ENCODE assay signal across 31 cellular contexts in genomic region chr20:63210011-63210605, GRCh38. TPM values are rescaled to one million over a fixed set of nuclear protein-coding genes. Genes with fewer than 3 reads are reported as not detected.
DNase-seq lines count a peak whose midpoint lies in the region; ATAC-seq, FAIRE-seq and TF ChIP-seq lines count a peak whose summit lies in the region.
"Had no signal": no experiment of that assay in that cellular context is flagged by ENCODE, and none has a peak within 500 bp of the region (broad histone marks: within the 10 kb centered on the region; RNA-seq: fewer than 3 reads in every experiment).

No MANE protein-coding gene starts in this region.

- DNase-seq in DND-41 (no peak), astrocyte (ENCODE audit: low read depth) (no peak), keratinocyte (ENCODE audit: low read depth, low spot score) (peak; percentile 9), ureter (ENCODE audit: low spot score) (no peak), GM13977 (ENCODE audit: low spot score) (no peak), NCI-H1436 (lab: John Stamatoyannopoulos, UW) (no peak)
- DNase-seq: ACHN; activated CD8-positive, alpha-beta memory T cell treated with anti-CD3 and anti-CD28 coated beads for 24 hours; activated T-cell treated with anti-CD3 and anti-CD28 coated beads for 4 hours; BE2C; cerebellar nuclear complex; COR-L47; dermis blood vessel endothelial cell; DMS53; hippocampal formation; mesenchymal stem cell; NCI-H1436 treated with DMSO at 0.1 percent for 48 hours; NCI-H345; NCI-H748 treated with DMSO at 0.1 percent for 48 hours; nephron progenitor cell; ovary; SHP77; stimulated activated naive CD4-positive, alpha-beta T cell treated with Interleukin-2 at 50 U/mL for 16 hours; T-helper 17 cell; uterus had no signal

- H2AFZ ChIP-seq in DND-41 (ENCODE audit: low read depth, low read length) (no peak overlapping the region), astrocyte (ENCODE audit: low read depth, low read length) (no peak overlapping the region), keratinocyte (ENCODE audit: control insufficient read depth, low read length) (no peak overlapping the region)

- peak overlapping the region; percentile 50 for H3K4me3 Mint-ChIP-seq in astrocyte (ENCODE audit: unreplicated experiment)
- H3K4me3 Mint-ChIP-seq: nephron progenitor cell, T-helper 17 cell had no signal

- H4K20me1 ChIP-seq in BLaER1: peaks cover 100% of the 10 kb centered on the region
- H4K20me1 ChIP-seq in DND-41 (ENCODE audit: insufficient read depth, low read length): peaks cover 93% of the 10 kb centered on the region
- H4K20me1 ChIP-seq in astrocyte (ENCODE audit: insufficient read depth, low read length): peaks cover 100% of the 10 kb centered on the region
- peaks cover 51% of the 10 kb centered on the region for H4K20me1 ChIP-seq in keratinocyte (ENCODE audit: control insufficient read depth, extremely low read depth, insufficient read depth, low read length)

- H3K4me1 ChIP-seq in BLaER1 (peaks cover 65% of the 10 kb centered on the region), DND-41 (ENCODE audit: insufficient read depth, low read length) (peaks cover 46% of the 10 kb centered on the region), astrocyte (ENCODE audit: insufficient read depth, low read length) (peaks cover 26% of the 10 kb centered on the region), keratinocyte (ENCODE audit: control insufficient read depth, extremely low read depth, insufficient read depth, low read length) (peaks cover 12% of the 10 kb centered on the region)
- H3K4me1 ChIP-seq: BE2C, uterus had no signal

- TF ChIP-seq CTCF in DND-41 (IDR thresholded peaks at IDR 0.05; ENCODE audit: borderline replicate concordance, extremely low read depth, low read length, poor library complexity, severe bottlenecking): no peak
- no peak for TF ChIP-seq CTCF in astrocyte (IDR thresholded peaks at IDR 0.05; ENCODE audit: insufficient read depth, low read depth, low read length)
- TF ChIP-seq CTCF in keratinocyte (optimal IDR thresholded peaks at IDR 0.05 in 1 of 3, IDR thresholded peaks at IDR 0.05 in 1 of 3, conservative IDR thresholded peaks at IDR 0.05 in 1 of 3; ENCODE audit: extremely low read depth in 1 of 3, insufficient read depth in 2 of 3, low read length in 3 of 3): no peak
- no peak for TF ChIP-seq CTCF in GM13977 (IDR thresholded peaks at IDR 0.05; ENCODE audit: extremely low read depth, insufficient read depth, missing control alignments)

- no peaks in the 10 kb centered on the region for H3K9me3 Mint-ChIP-seq in astrocyte (ENCODE audit: unreplicated experiment)
- H3K9me3 Mint-ChIP-seq: nephron progenitor cell had no signal

- peaks cover 56% of the 10 kb centered on the region for H3K4me1 Mint-ChIP-seq in astrocyte (ENCODE audit: low read depth, unreplicated experiment)

- H3K4me2 ChIP-seq in BLaER1 (peak overlapping the region; percentile 27; the same call in 1 of the 2 replicates), DND-41 (ENCODE audit: insufficient read depth, low read length) (peak overlapping the region; percentile 11; the same call in 1 of the 2 replicates), astrocyte (ENCODE audit: low read length) (no peak overlapping the region), keratinocyte (ENCODE audit: control insufficient read depth, extremely low read depth, insufficient read depth, low read depth, low read length) (no peak overlapping the region)

- H3K27me3 ChIP-seq in BLaER1 (no peaks in the 10 kb centered on the region), DND-41 (ENCODE audit: insufficient read depth, low read length, poor library complexity) (no peaks in the 10 kb centered on the region), astrocyte (ENCODE audit: insufficient read depth, low read length) (no peaks in the 10 kb centered on the region), keratinocyte (ENCODE audit: control insufficient read depth, extremely low read depth, insufficient read depth, low read length) (no peaks in the 10 kb centered on the region)
- H3K27me3 ChIP-seq: BE2C, ovary, uterus had no signal

- no peaks in the 10 kb centered on the region for H3K9me3 ChIP-seq in BLaER1
- H3K9me3 ChIP-seq in DND-41 (ENCODE audit: insufficient read depth, low read length, severe bottlenecking): no peaks in the 10 kb centered on the region
- no peaks in the 10 kb centered on the region for H3K9me3 ChIP-seq in astrocyte (ENCODE audit: insufficient read depth, low read depth, low read length)
- H3K9me3 ChIP-seq in keratinocyte (ENCODE audit: control insufficient read depth, low read depth, low read length): no peaks in the 10 kb centered on the region
- H3K9me3 ChIP-seq: BE2C, HAP-1, ovary, uterus had no signal

- in situ Hi-C loops in GM13977 (cut with MboI; ENCODE audit: low pct_unique_long_range_greater_than_20kb, low sequenced_read_pairs, unreplicated experiment): no loop called here

- H3K9me1 ChIP-seq in keratinocyte (ENCODE audit: control insufficient read depth, extremely low read depth, insufficient read depth, low read length): peaks cover 2% of the 10 kb centered on the region

- H3K9ac ChIP-seq in BLaER1 (peak overlapping the region; percentile 53), DND-41 (ENCODE audit: low read depth, low read length) (no peak overlapping the region), astrocyte (ENCODE audit: low read length) (no peak overlapping the region), keratinocyte (ENCODE audit: control insufficient read depth, extremely low read depth, insufficient read depth, low read length) (no peak overlapping the region)

- no peaks in the 10 kb centered on the region for H3K27me3 Mint-ChIP-seq in astrocyte (ENCODE audit: low read depth, unreplicated experiment)
- H3K27me3 Mint-ChIP-seq: T-helper 17 cell had no signal

- H3K27ac ChIP-seq in BLaER1 (peak overlapping the region; percentile 32; the same call in 1 of the 2 replicates), DND-41 (ENCODE audit: low read length) (no peak overlapping the region), astrocyte (ENCODE audit: low read depth, low read length) (no peak overlapping the region), keratinocyte (ENCODE audit: control insufficient read depth, insufficient read depth, low read length) (no peak overlapping the region)
- H3K27ac ChIP-seq: ovary, skin epidermis, uterus had no signal

- ATAC-seq in DND-41 (ENCODE audit: insufficient read depth, low read depth): no peak
- ATAC-seq: left lobe of liver, T-helper 17 cell had no signal

- H3K36me3 Mint-ChIP-seq in astrocyte (ENCODE audit: low read depth, unreplicated experiment): peaks cover 33% of the 10 kb centered on the region

- no peak for FAIRE-seq in astrocyte (lab: Jason Lieb, UNC)
- no peak for FAIRE-seq in keratinocyte (lab: Jason Lieb, UNC)
- FAIRE-seq: TTC549 had no signal

- H3K27ac Mint-ChIP-seq in astrocyte (ENCODE audit: unreplicated experiment): no peak overlapping the region

- H3K79me2 ChIP-seq in DND-41 (ENCODE audit: insufficient read depth, low read length): peaks cover 99% of the 10 kb centered on the region
- H3K79me2 ChIP-seq in astrocyte (ENCODE audit: insufficient read depth, low read length): peaks cover 97% of the 10 kb centered on the region
- H3K79me2 ChIP-seq in keratinocyte (ENCODE audit: control insufficient read depth, insufficient read depth, low read length): peaks cover 86% of the 10 kb centered on the region

- H3K4me3 ChIP-seq in BLaER1 (no peak overlapping the region), DND-41 (ENCODE audit: low read depth in 1 of 2, low read length in 2 of 2) (no peak overlapping the region), astrocyte (ENCODE audit: insufficient read depth, low read depth, low read length) (no peak overlapping the region), keratinocyte (ENCODE audit: control insufficient read depth in 2 of 3, extremely low read depth in 1 of 3, insufficient read depth in 2 of 3, low read depth in 1 of 3, low read length in 3 of 3) (no peak overlapping the region)
- H3K4me3 ChIP-seq: HAP-1, ovary, skin epidermis, uterus had no signal

- dilution Hi-C loops in keratinocyte (cut with MboI; ENCODE audit: extremely low pct_ligation_motif_present, low sequenced_read_pairs): no loop called here

- H3K36me3 ChIP-seq in BLaER1 (peaks cover 100% of the 10 kb centered on the region), DND-41 (ENCODE audit: insufficient read depth, low read length) (peaks cover 96% of the 10 kb centered on the region), astrocyte (ENCODE audit: insufficient read depth, low read length) (peaks cover 55% of the 10 kb centered on the region), keratinocyte (ENCODE audit: control insufficient read depth in 2 of 2, extremely low read depth in 1 of 2, insufficient read depth in 2 of 2, low read length in 2 of 2) (peaks cover 26 to 35% of the 10 kb centered on the region in 2 experiments)
- H3K36me3 ChIP-seq: ovary, uterus had no signal

RNA-seq across cellular contexts. Expression of gene YTHDF1, which starts 5.8 kb away (rescaled TPM):
- total RNA-seq in astrocyte (98.9 and 107 TPM in 2 replicates), ureter (36.3 TPM)
- 23.4 to 34.8 TPM (median 26.4 TPM) in 3 replicates for polyA plus RNA-seq in keratinocyte
- polyA plus RNA-seq in keratinocyte (2011; ENCODE audit: low read depth): 10.1 TPM
- 24.7 and 25.3 TPM in 2 replicates for polyA plus RNA-seq in keratinocyte (2011; cell fraction: cytosol; rRNA removed)
- 34.2 and 41.0 TPM in 2 replicates for polyA plus RNA-seq in keratinocyte (2011; cell fraction: nucleus; rRNA removed)
- polyA plus RNA-seq in keratinocyte (2012; ENCODE audit: low replicate concordance): 29.3 and 29.6 TPM in 2 replicates
- 22.0 to 32.9 TPM (median 23.6 TPM) in 3 replicates for polyA minus RNA-seq in keratinocyte
- 41.2 TPM for polyA minus RNA-seq in keratinocyte (2011; cell fraction: cytosol; rRNA and poly(A)+ RNA removed)
- polyA minus RNA-seq in keratinocyte (2011; cell fraction: nucleus; rRNA and poly(A)+ RNA removed): 20.6 and 25.3 TPM in 2 replicates

RNA-seq across cellular contexts. Expression of gene BIRC7, which starts 25.6 kb away (rescaled TPM):
- total RNA-seq in astrocyte (2.9 and 3.3 TPM in 2 replicates), ureter (0.60 TPM)
- not detected in 3 replicates for polyA plus RNA-seq in keratinocyte
- not detected for polyA plus RNA-seq in keratinocyte (2011; ENCODE audit: low read depth)
- not detected in 2 replicates for polyA plus RNA-seq in keratinocyte (2011; cell fraction: cytosol; rRNA removed)
- not detected in 2 replicates for polyA plus RNA-seq in keratinocyte (2011; cell fraction: nucleus; rRNA removed)
- not detected in 2 replicates for polyA plus RNA-seq in keratinocyte (2012; ENCODE audit: low replicate concordance)
- polyA minus RNA-seq in keratinocyte: not detected in 3 replicates
- polyA minus RNA-seq in keratinocyte (2011; cell fraction: cytosol; rRNA and poly(A)+ RNA removed): not detected
- not detected in 2 replicates for polyA minus RNA-seq in keratinocyte (2011; cell fraction: nucleus; rRNA and poly(A)+ RNA removed)
- total RNA-seq: dermis blood vessel endothelial cell, left lobe of liver, T-helper 17 cell, temporal lobe, uterus had no signal
- polyA plus RNA-seq: ovary had no signal

RNA-seq across cellular contexts. Expression of gene NKAIN4, which starts 44.2 kb away (rescaled TPM):
- 146 and 162 TPM in 2 replicates for total RNA-seq in astrocyte
- not detected in 3 replicates for polyA plus RNA-seq in keratinocyte
- not detected for polyA plus RNA-seq in keratinocyte (2011; ENCODE audit: low read depth)
- not detected in 2 replicates for polyA plus RNA-seq in keratinocyte (2011; cell fraction: cytosol; rRNA removed)
- polyA plus RNA-seq in keratinocyte (2011; cell fraction: nucleus; rRNA removed): not detected in 2 replicates
- polyA plus RNA-seq in keratinocyte (2012; ENCODE audit: low replicate concordance): not detected in 2 replicates
- not detected in 3 replicates for polyA minus RNA-seq in keratinocyte
- not detected for polyA minus RNA-seq in keratinocyte (2011; cell fraction: cytosol; rRNA and poly(A)+ RNA removed)
- polyA minus RNA-seq in keratinocyte (2011; cell fraction: nucleus; rRNA and poly(A)+ RNA removed): not detected in 2 replicates
- total RNA-seq in ureter: not detected
- total RNA-seq: dermis blood vessel endothelial cell, left lobe of liver, T-helper 17 cell had no signal
- polyA plus RNA-seq: ovary had no signal

Comparison
In these comparisons a context has a peak if more than half of its experiments do, and no peak if none do; other contexts are left out.
1. H3K4me2 ChIP-seq: peak in BLaER1 (single experiment) and DND-41 (single experiment); none in astrocyte (single experiment) and keratinocyte (single experiment).
2. RNA of gene NKAIN4, which starts 44.2 kb away (total RNA-seq): 146 to 162 TPM in astrocyte; not detected in ureter (single experiment); every median in the first group is over 10 times any median in the second.